ENCODE assay signal across 40 cellular contexts in the genomic region with DNA sequence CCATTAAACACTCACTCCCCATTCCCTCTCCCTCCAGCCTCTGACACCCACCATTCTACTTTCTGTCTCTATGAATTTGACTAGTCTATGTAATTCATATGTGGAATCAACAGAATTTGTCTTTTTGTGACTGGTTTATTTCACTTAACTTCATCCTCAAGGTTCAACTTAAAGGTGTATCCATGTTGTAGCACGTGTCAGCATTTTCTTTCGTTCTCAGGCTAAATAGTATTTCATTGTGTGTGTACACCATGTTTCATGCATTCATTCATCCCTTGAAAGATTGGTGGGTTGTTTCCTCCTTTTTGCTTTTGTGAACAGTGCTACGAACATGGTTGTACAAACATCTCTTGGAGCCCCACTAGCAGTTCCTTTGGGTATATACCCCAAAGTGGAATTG. TPM values are rescaled to one million over a fixed set of nuclear protein-coding genes. Genes with fewer than 3 reads are reported as not detected.
"Had no signal": no experiment of that assay in that cellular context is flagged by ENCODE, and none has a peak within 500 bp of the region (broad histone marks: within the 10 kb centered on the region; RNA-seq: fewer than 3 reads in every experiment).

No MANE protein-coding gene starts in this region.

- H3K4me1 Mint-ChIP-seq: activated naive CD4-positive, alpha-beta T cell treated with anti-CD3 and anti-CD28 coated beads, Interleukin-2, amount 50 U/mL, for 24 hours; activated T-helper 17 cell treated with anti-CD3 and anti-CD28 coated beads, Interleukin-2, amount 50 U/mL, for 72 hours; central memory CD8-positive, alpha-beta T cell had no signal

- H3K36me3 ChIP-seq: adrenal gland, ascending aorta, brain microvascular endothelial cell, breast epithelium, cardiac muscle cell had no signal

- H3K4me1 ChIP-seq: adrenal gland, ascending aorta, body of pancreas, breast epithelium had no signal

- H3K9me3 ChIP-seq: adrenal gland, body of pancreas, breast epithelium had no signal

- ATAC-seq: activated naive CD4-positive, alpha-beta T cell treated with anti-CD3 and anti-CD28 coated beads, Interleukin-2, amount 50 U/mL, for 72 hours; activated naive CD8-positive, alpha-beta T cell treated with anti-CD3 and anti-CD28 coated beads, Interleukin-2, amount 50 U/mL, for 24 hours; activated T-cell treated with anti-CD3 and anti-CD28 coated beads, Interleukin-2, amount 50 U/mL, for 4 hours; activated T-cell treated with anti-CD3 and anti-CD28 coated beads, Interleukin-2, amount 50 U/mL, for 72 hours; activated T-helper 17 cell treated with anti-CD3 and anti-CD28 coated beads, Interleukin-2, amount 50 U/mL, for 72 hours; body of pancreas had no signal

- H3K27ac ChIP-seq: adrenal gland, ascending aorta, body of pancreas, brain microvascular endothelial cell, breast epithelium, cardiac muscle cell had no signal

- DNase-seq: activated effector memory CD4-positive, alpha-beta T cell treated with anti-CD3 and anti-CD28 coated beads, Interleukin-2, amount 50 U/mL, for 16 hours; activated effector memory CD4-positive, alpha-beta T cell treated with Interleukin-2 at 50 U/mL for 16 hours; activated gamma-delta T cell; activated gamma-delta T cell treated with Interleukin-2 at 50 U/mL for 16 hours; activated naive CD4-positive, alpha-beta T cell; activated naive CD4-positive, alpha-beta T cell treated with anti-CD3 and anti-CD28 coated beads for 36 hours; activated naive CD4-positive, alpha-beta T cell treated with anti-CD3 and anti-CD28 coated beads, Interleukin-2, amount 10 ng/mL, durations not matched to agents 7 days and 5 days; activated naive CD4-positive, alpha-beta T cell treated with anti-CD3 and anti-CD28 coated beads, Interleukin-2, amount 50 U/mL, for 16 hours; activated naive CD4-positive, alpha-beta T cell treated with Interleukin-2 at 50 U/mL for 16 hours; activated naive CD8-positive, alpha-beta T cell treated with anti-CD3 and anti-CD28 coated beads for 36 hours; activated naive CD8-positive, alpha-beta T cell treated with anti-CD3 and anti-CD28 coated beads, Interleukin-2, amount 10 ng/mL, durations not matched to agents 7 days and 5 days; activated naive CD8-positive, alpha-beta T cell treated with anti-CD3 and anti-CD28 coated beads, Interleukin-2, amount 50 U/mL, for 24 hours; activated T-cell treated with anti-CD3 and anti-CD28 coated beads, Interleukin-2, amount 50 U/mL, for 24 hours; activated T-cell treated with anti-CD3 and anti-CD28 coated beads, Interleukin-2, amount 50 U/mL, for 4 hours; activated T-cell treated with anti-CD3 and anti-CD28 coated beads, Interleukin-2, amount 50 U/mL, for 48 hours; activated T-cell treated with anti-CD3 and anti-CD28 coated beads, Interleukin-2, amount 50 U/mL, for 72 hours; adrenal gland; amniotic stem cell; amygdala; anterior cingulate cortex; body of pancreas; brain microvascular endothelial cell; caudate nucleus; central memory CD4-positive, alpha-beta T cell; cerebellar nuclear complex had no signal

- H3K9me3 Mint-ChIP-seq: activated naive CD4-positive, alpha-beta T cell treated with anti-CD3 and anti-CD28 coated beads for 36 hours; activated naive CD4-positive, alpha-beta T cell treated with anti-CD3 and anti-CD28 coated beads, Interleukin-2, amount 10 ng/mL, durations not matched to agents 7 days and 5 days; activated naive CD4-positive, alpha-beta T cell treated with anti-CD3 and anti-CD28 coated beads, Interleukin-2, amount 50 U/mL, for 72 hours; activated naive CD8-positive, alpha-beta T cell treated with anti-CD3 and anti-CD28 coated beads, Interleukin-2, amount 10 ng/mL, durations not matched to agents 7 days and 5 days; activated T-cell treated with anti-CD3 and anti-CD28 coated beads, Interleukin-2, amount 50 U/mL, for 24 hours; activated T-cell treated with anti-CD3 and anti-CD28 coated beads, Interleukin-2, amount 50 U/mL, for 4 hours; activated T-helper 1 cell treated with anti-CD3 and anti-CD28 coated beads, Interleukin-12 subunit alpha, Interleukin-12 subunit beta, Interleukin-2, Interleukin-4 antibody, amounts not matched to agents 30 ng/mL and 10 ng/mL and 1 ng/mL, durations not matched to agents 14 hours and 24 hours and 36 hours; activated T-helper 17 cell treated with anti-CD3 and anti-CD28 coated beads, Interleukin-2, amount 50 U/mL, for 72 hours; activated T-helper 2 cell treated with anti-CD3 and anti-CD28 coated beads, Interferon-gamma antibody, Interleukin-2, Interleukin-4, amounts not matched to agents 10 μg/mL and 5 μg/mL and 100 μg/mL, durations not matched to agents 14 hours and 24 hours and 36 hours; central memory CD8-positive, alpha-beta T cell had no signal

- H3K27me3 ChIP-seq: adrenal gland, ascending aorta, body of pancreas, breast epithelium had no signal

- H3K36me3 Mint-ChIP-seq: activated naive CD4-positive, alpha-beta T cell treated with anti-CD3 and anti-CD28 coated beads, Interleukin-2, amount 10 ng/mL, durations not matched to agents 7 days and 5 days; activated naive CD4-positive, alpha-beta T cell treated with anti-CD3 and anti-CD28 coated beads, Interleukin-2, amount 50 U/mL, for 24 hours; activated naive CD4-positive, alpha-beta T cell treated with anti-CD3 and anti-CD28 coated beads, Interleukin-2, amount 50 U/mL, for 72 hours; activated naive CD8-positive, alpha-beta T cell; activated naive CD8-positive, alpha-beta T cell treated with anti-CD3 and anti-CD28 coated beads for 36 hours; activated naive CD8-positive, alpha-beta T cell treated with anti-CD3 and anti-CD28 coated beads, Interleukin-2, amount 10 ng/mL, durations not matched to agents 7 days and 5 days; brain had no signal

- H3K4me3 ChIP-seq: adrenal gland, ascending aorta, body of pancreas, breast epithelium, cardiac muscle cell had no signal

- H3K27ac Mint-ChIP-seq: activated naive CD4-positive, alpha-beta T cell treated with anti-CD3 and anti-CD28 coated beads for 36 hours; activated naive CD4-positive, alpha-beta T cell treated with anti-CD3 and anti-CD28 coated beads, Interleukin-2, amount 10 ng/mL, durations not matched to agents 7 days and 5 days; activated naive CD4-positive, alpha-beta T cell treated with anti-CD3 and anti-CD28 coated beads, Interleukin-2, amount 50 U/mL, for 24 hours; activated naive CD4-positive, alpha-beta T cell treated with anti-CD3 and anti-CD28 coated beads, Interleukin-2, amount 50 U/mL, for 72 hours; activated naive CD8-positive, alpha-beta T cell; activated naive CD8-positive, alpha-beta T cell treated with anti-CD3 and anti-CD28 coated beads for 36 hours; activated naive CD8-positive, alpha-beta T cell treated with anti-CD3 and anti-CD28 coated beads, Interleukin-2, amount 10 ng/mL, durations not matched to agents 7 days and 5 days; activated naive CD8-positive, alpha-beta T cell treated with anti-CD3 and anti-CD28 coated beads, Interleukin-2, amount 50 U/mL, for 24 hours; activated T-cell treated with anti-CD3 and anti-CD28 coated beads, Interleukin-2, amount 50 U/mL, for 24 hours; activated T-cell treated with anti-CD3 and anti-CD28 coated beads, Interleukin-2, amount 50 U/mL, for 72 hours; activated T-helper 1 cell treated with anti-CD3 and anti-CD28 coated beads, Interleukin-12 subunit alpha, Interleukin-12 subunit beta, Interleukin-2, Interleukin-4 antibody, amounts not matched to agents 30 ng/mL and 10 ng/mL and 1 ng/mL, durations not matched to agents 14 hours and 24 hours and 36 hours; activated T-helper 17 cell treated with anti-CD3 and anti-CD28 coated beads, Interleukin-2, amount 50 U/mL, for 72 hours; activated T-helper 2 cell treated with anti-CD3 and anti-CD28 coated beads, Interferon-gamma antibody, Interleukin-2, Interleukin-4, amounts not matched to agents 10 μg/mL and 5 μg/mL and 100 μg/mL, durations not matched to agents 14 hours and 24 hours and 36 hours; brain had no signal

- FAIRE-seq: astrocyte, bronchial epithelial cell had no signal

- H3K4me3 Mint-ChIP-seq: activated naive CD4-positive, alpha-beta T cell treated with anti-CD3 and anti-CD28 coated beads for 36 hours; activated naive CD4-positive, alpha-beta T cell treated with anti-CD3 and anti-CD28 coated beads, Interleukin-2, amount 10 ng/mL, durations not matched to agents 7 days and 5 days; activated naive CD4-positive, alpha-beta T cell treated with anti-CD3 and anti-CD28 coated beads, Interleukin-2, amount 50 U/mL, for 24 hours; activated naive CD8-positive, alpha-beta T cell; activated naive CD8-positive, alpha-beta T cell treated with anti-CD3 and anti-CD28 coated beads for 36 hours; activated naive CD8-positive, alpha-beta T cell treated with anti-CD3 and anti-CD28 coated beads, Interleukin-2, amount 10 ng/mL, durations not matched to agents 7 days and 5 days; activated naive CD8-positive, alpha-beta T cell treated with anti-CD3 and anti-CD28 coated beads, Interleukin-2, amount 50 U/mL, for 24 hours; activated T-cell treated with anti-CD3 and anti-CD28 coated beads, Interleukin-2, amount 50 U/mL, for 24 hours; activated T-cell treated with anti-CD3 and anti-CD28 coated beads, Interleukin-2, amount 50 U/mL, for 4 hours; activated T-cell treated with anti-CD3 and anti-CD28 coated beads, Interleukin-2, amount 50 U/mL, for 72 hours; activated T-helper 1 cell treated with anti-CD3 and anti-CD28 coated beads, Interleukin-12 subunit alpha, Interleukin-12 subunit beta, Interleukin-2, Interleukin-4 antibody, amounts not matched to agents 30 ng/mL and 10 ng/mL and 1 ng/mL, durations not matched to agents 14 hours and 24 hours and 36 hours; activated T-helper 17 cell treated with anti-CD3 and anti-CD28 coated beads, Interleukin-2, amount 50 U/mL, for 72 hours; brain; central memory CD8-positive, alpha-beta T cell had no signal

RNA-seq across cellular contexts. Expression of gene ATP2C2, which starts 36.0 kb away (rescaled TPM):
- total RNA-seq: activated naive CD4-positive, alpha-beta T cell treated with anti-CD3 and anti-CD28 coated beads for 36 hours; activated naive CD4-positive, alpha-beta T cell treated with anti-CD3 and anti-CD28 coated beads, Interleukin-2, amount 50 U/mL, for 72 hours; activated naive CD8-positive, alpha-beta T cell treated with anti-CD3 and anti-CD28 coated beads for 36 hours; activated naive CD8-positive, alpha-beta T cell treated with anti-CD3 and anti-CD28 coated beads, Interleukin-2, amount 10 ng/mL, durations not matched to agents 7 days and 5 days; activated T-cell treated with anti-CD3 and anti-CD28 coated beads, Interleukin-2, amount 50 U/mL, for 4 hours; activated T-helper 1 cell treated with anti-CD3 and anti-CD28 coated beads, Interleukin-12 subunit alpha, Interleukin-12 subunit beta, Interleukin-2, Interleukin-4 antibody, amounts not matched to agents 30 ng/mL and 10 ng/mL and 1 ng/mL, durations not matched to agents 14 hours and 24 hours and 36 hours; activated T-helper 17 cell treated with anti-CD3 and anti-CD28 coated beads, Interleukin-2, amount 50 U/mL, for 72 hours; activated T-helper 2 cell treated with anti-CD3 and anti-CD28 coated beads, Interferon-gamma antibody, Interleukin-2, Interleukin-4, amounts not matched to agents 10 μg/mL and 5 μg/mL and 100 μg/mL, durations not matched to agents 14 hours and 24 hours and 36 hours; ascending aorta; cardiac muscle cell; cardiac septum; chondrocyte had no signal
